ENCODE assay signal across 1 cellular context in genomic region chr7:152354061-152354460, GRCh38.
TF ChIP-seq lines count a peak whose summit lies in the region.

No MANE protein-coding gene starts in this region.

TF ChIP-seq in IMR-90, 13 proteins besides CTCF, POLR2A, EP300 and RAD21:
- no peak for TF ChIP-seq FOS (IDR thresholded peaks at IDR 0.05; ENCODE audit: low read depth, low read length)
- TF ChIP-seq SMC3 (IDR thresholded peaks at IDR 0.05; ENCODE audit: low read depth, low read length) = no peak
- no peak for TF ChIP-seq USF2 (IDR thresholded peaks at IDR 0.05; ENCODE audit: low read depth, low read length)
- no peak for TF ChIP-seq NFE2L2 (IDR thresholded peaks at IDR 0.05; ENCODE audit: low read depth, low read length)
- TF ChIP-seq CEBPB (IDR thresholded peaks at IDR 0.05; ENCODE audit: low read depth, low read length) = no peak
- TF ChIP-seq MAZ (IDR thresholded peaks at IDR 0.05; ENCODE audit: borderline replicate concordance, low read depth, low read length) = no peak
- no peak for TF ChIP-seq MAFK (IDR thresholded peaks at IDR 0.05; ENCODE audit: low read depth, low read length)
- TF ChIP-seq RCOR1 (IDR thresholded peaks at IDR 0.05; ENCODE audit: insufficient replicate concordance, low read length) = no peak
- TF ChIP-seq ELK1 (IDR thresholded peaks at IDR 0.05; ENCODE audit: borderline replicate concordance, low read depth, low read length) = no peak
- TF ChIP-seq CHD1 (IDR thresholded peaks at IDR 0.05; ENCODE audit: low read depth, low read length) = no peak
- TF ChIP-seq MXI1 (IDR thresholded peaks at IDR 0.05; ENCODE audit: borderline replicate concordance, low read depth, low read length) = no peak
- TF ChIP-seq BHLHE40 (IDR thresholded peaks at IDR 0.05; ENCODE audit: low read depth, low read length) = no peak
- TF ChIP-seq RFX5 (IDR thresholded peaks at IDR 0.05; ENCODE audit: low read depth, low read length) = no peak
